Comparison of ENCODE assay signal across 22 cellular contexts in the genomic region with DNA sequence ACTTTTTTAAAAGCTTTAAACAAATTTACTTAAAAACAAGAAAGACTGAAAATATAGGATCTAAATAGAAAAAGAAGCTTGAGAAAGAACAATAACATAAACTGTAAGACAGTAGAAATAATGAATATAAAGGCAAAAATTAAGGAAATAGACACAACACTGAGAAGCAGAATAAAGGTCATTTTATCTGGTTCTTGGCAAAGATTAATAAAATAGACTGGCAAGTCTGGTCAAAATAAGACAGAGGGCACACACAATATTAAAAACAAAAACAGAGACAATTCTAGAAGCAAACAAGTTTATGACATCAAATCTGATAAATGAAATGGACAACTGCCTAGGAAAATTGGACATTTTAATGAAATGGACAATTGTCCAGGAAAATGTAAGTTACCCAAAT.
"Had no signal": no experiment of that assay in that cellular context is flagged by ENCODE, and none has a peak within 500 bp of the region (broad histone marks: within the 10 kb centered on the region; RNA-seq: fewer than 3 reads in every experiment).

No MANE protein-coding gene starts in this region.

- H3K27me3 ChIP-seq: ascending aorta, body of pancreas, SJSA1 had no signal

- H3K27ac Mint-ChIP-seq: activated CD8-positive, alpha-beta T cell treated with anti-CD3 and anti-CD28 coated beads, Interleukin-2, amount 10 ng/mL, durations not matched to agents 7 days and 5 days; T-helper 1 cell treated with Interleukin-12 subunit alpha and Interleukin-12 subunit beta and Interleukin-4 antibody, amounts not matched to agents 30 μg/mL and 1 μg/mL, for 36 hours had no signal

- H3K36me3 ChIP-seq: ascending aorta had no signal

- H3K4me1 ChIP-seq: body of pancreas, SJSA1 had no signal

- H3K4me3 ChIP-seq: ascending aorta, body of pancreas, SJSA1 had no signal

- FAIRE-seq: bronchial epithelial cell had no signal

- H3K9me3 ChIP-seq: ascending aorta, body of pancreas, SJSA1 had no signal

- H3K4me3 Mint-ChIP-seq: activated CD8-positive, alpha-beta T cell treated with anti-CD3 and anti-CD28 coated beads, Interleukin-2, amount 10 ng/mL, durations not matched to agents 7 days and 5 days; T-helper 1 cell treated with Interleukin-12 subunit alpha and Interleukin-12 subunit beta and Interleukin-4 antibody, amounts not matched to agents 30 μg/mL and 1 μg/mL, for 36 hours had no signal

- ATAC-seq: activated CD8-positive, alpha-beta T cell treated with anti-CD3 and anti-CD28 coated beads, Interleukin-2, amount 10 ng/mL, durations not matched to agents 7 days and 5 days; body of pancreas; PC-3 had no signal

- DNase-seq: activated CD4-positive, alpha-beta T cell treated with anti-CD3 and anti-CD28 coated beads for 48 hours; activated CD4-positive, alpha-beta T cell treated with anti-CD3 and anti-CD28 coated beads, Interleukin-2, amount 50 U/mL, for 4 hours; activated CD4-positive, CD25-positive, alpha-beta regulatory T cell treated with anti-CD3 and anti-CD28 coated beads, Interleukin-2, amount 50 U/mL, for 72 hours; activated CD8-positive, alpha-beta memory T cell treated with anti-CD3 and anti-CD28 coated beads, Interleukin-2, amount 50 U/mL, for 48 hours; activated CD8-positive, alpha-beta T cell treated with anti-CD3 and anti-CD28 coated beads, Interleukin-2, amount 10 ng/mL, durations not matched to agents 7 days and 5 days; activated naive CD4-positive, alpha-beta T cell treated with anti-CD3 and anti-CD28 coated beads, Interleukin-2, amount 50 U/mL, for 16 hours; activated T-cell treated with anti-CD3 and anti-CD28 coated beads, Interleukin-2, amount 50 U/mL, for 1 hour; amniotic stem cell; body of pancreas; IMR-90; KG1; NCI-H1048; NCI-H1417; NCI-H1930; NCI-H345; NCI-H510A treated with DMSO at 0.1 percent for 48 hours; PC-3; SHP77 had no signal

- H3K27ac ChIP-seq: ascending aorta, body of pancreas, SJSA1 had no signal
